ENCODE assay signal across 8 cellular contexts in genomic region chr21:37370152-37371040, GRCh38. TPM values are rescaled to one million over a fixed set of nuclear protein-coding genes. Genes with fewer than 3 reads are reported as not detected.
DNase-seq lines count a peak whose midpoint lies in the region; ATAC-seq, FAIRE-seq and TF ChIP-seq lines count a peak whose summit lies in the region.

No MANE protein-coding gene starts in this region.

- peak overlapping the region; percentile 24; the same call in 2 of the 3 replicates for H3K4me3 ChIP-seq in A549
- peak overlapping the region; percentile 13 for H3K4me3 ChIP-seq in parathyroid adenoma (ENCODE audit: low read depth, low read length)

- TF ChIP-seq EP300 in A549 (IDR thresholded peaks at IDR 0.05): no peak

- no peak for TF ChIP-seq CTCF in A549 (IDR thresholded peaks at IDR 0.05)
- no peak for TF ChIP-seq CTCF in parathyroid adenoma (IDR thresholded peaks at IDR 0.05)
- no peak for TF ChIP-seq CTCF in D721Med (IDR thresholded peaks at IDR 0.05; ENCODE audit: insufficient read depth, missing control alignments)

- H3K27me3 Mint-ChIP-seq in dendritic cell treated with granulocyte-macrophage colony-stimulating factor and Interleukin-4, amounts not matched to agents 40 ng/mL and 50 ng/mL, for 4 days: no peaks in the 10 kb centered on the region

- H3K27ac Mint-ChIP-seq in dendritic cell treated with granulocyte-macrophage colony-stimulating factor and Interleukin-4, amounts not matched to agents 40 ng/mL and 50 ng/mL, for 4 days: peak overlapping the region; percentile 72

- CTCF ChIA-PET in A549 (lab: Yijun Ruan, JAX): interaction anchor here (0.7 kb wide), 1 partner anchor 273 kb away, joined by 3 read pairs; no protein-coding TSS in a partner anchor

- FAIRE-seq in A549 (lab: Jason Lieb, UNC) (no peak), D721Med (lab: Jason Lieb, UNC) (no peak)

- H2AFZ ChIP-seq in parathyroid adenoma: no peak overlapping the region

- no peaks in the 10 kb centered on the region for H3K27me3 ChIP-seq in parathyroid adenoma (ENCODE audit: control insufficient read depth, insufficient read depth, low read length)

- H3K79me2 ChIP-seq in parathyroid adenoma: peaks cover 45% of the 10 kb centered on the region

- H3K9me3 ChIP-seq in A549 (no peaks in the 10 kb centered on the region), parathyroid adenoma (ENCODE audit: control insufficient read depth, low read length) (no peaks in the 10 kb centered on the region)

- H3K27ac ChIP-seq in A549 (peak overlapping the region in 1 of 2 experiments; percentile 27; a peak in 1 of 6 replicates), parathyroid adenoma (peak overlapping the region; percentile 15)

- peaks cover 12% of the 10 kb centered on the region for H3K36me3 Mint-ChIP-seq in dendritic cell treated with granulocyte-macrophage colony-stimulating factor and Interleukin-4, amounts not matched to agents 40 ng/mL and 50 ng/mL, for 4 days (ENCODE audit: low read depth)

- 20% methylated on average over 8 of the region's 8 CpGs for WGBS in A549 (ENCODE audit: missing lambda C conversion rate)

- no peak for TF ChIP-seq RAD21 in A549 (conservative IDR thresholded peaks at IDR 0.05 in 1 of 2, IDR thresholded peaks at IDR 0.05 in 1 of 2)

- H3K4me2 ChIP-seq in A549 (peak overlapping the region; percentile 91), parathyroid adenoma (ENCODE audit: low read length) (peak overlapping the region; percentile 60)

- ATAC-seq in A549 (no peak), GM18868 (IDR thresholded peaks at IDR 0.05; ENCODE audit: unreplicated experiment) (peak; percentile 28), HG03097 (IDR thresholded peaks at IDR 0.05; ENCODE audit: low FRiP score, unreplicated experiment) (no peak)

- POLR2A ChIA-PET in A549 (lab: Yijun Ruan, JAX): no interaction called here

- peak overlapping the region; percentile 63 for H3K4me3 Mint-ChIP-seq in dendritic cell treated with granulocyte-macrophage colony-stimulating factor and Interleukin-4, amounts not matched to agents 40 ng/mL and 50 ng/mL, for 4 days

- H3K36me3 ChIP-seq in parathyroid adenoma (ENCODE audit: control insufficient read depth, insufficient read depth, low read length): no peaks in the 10 kb centered on the region

- intact Hi-C loops in dendritic cell treated with granulocyte-macrophage colony-stimulating factor and Interleukin-4, amounts not matched to agents 40 ng/mL and 50 ng/mL, for 4 days (cut with micrococcal nuclease): loop anchor here (2.0 to 5.0 kb wide), 2 partner anchors 37 to 64 kb away; no protein-coding TSS in a partner anchor

- no peak for TF ChIP-seq POLR2A in A549 (IDR thresholded peaks at IDR 0.05; ENCODE audit: low read length)

- H3K4me1 Mint-ChIP-seq in dendritic cell treated with granulocyte-macrophage colony-stimulating factor and Interleukin-4, amounts not matched to agents 40 ng/mL and 50 ng/mL, for 4 days (ENCODE audit: low read depth): peaks cover 51% of the 10 kb centered on the region

- H3K9me3 Mint-ChIP-seq in dendritic cell treated with granulocyte-macrophage colony-stimulating factor and Interleukin-4, amounts not matched to agents 40 ng/mL and 50 ng/mL, for 4 days: no peaks in the 10 kb centered on the region

- no peak for DNase-seq in A549 (ENCODE audit: low read depth in 1 of 2, low spot score in 1 of 2)
- DNase-seq in NCI-H226: peak; percentile 54
- no peak for DNase-seq in NCI-H1436 (lab: John Stamatoyannopoulos, UW)
- no peak for DNase-seq in D721Med (ENCODE audit: insufficient read length, low spot score)

- H3K4me1 ChIP-seq in A549 (peaks cover 48% of the 10 kb centered on the region), parathyroid adenoma (no peaks in the 10 kb centered on the region)

- no peak overlapping the region for H3K9ac ChIP-seq in parathyroid adenoma

TF ChIP-seq in A549, 52 proteins besides CTCF, POLR2A, EP300 and RAD21:
- TF ChIP-seq JUN (IDR thresholded peaks at IDR 0.05) (no peak), GATA3 (IDR thresholded peaks at IDR 0.05; ENCODE audit: borderline replicate concordance) (0 out of 2 replicates have a peak, but pooled peaks have one; percentile 12)

RNA-seq across cellular contexts. Expression of gene DYRK1A, which starts 3.8 kb away (rescaled TPM):
- polyA plus RNA-seq in A549 (2011; rRNA removed): 29.4 and 33.5 TPM in 2 replicates
- polyA plus RNA-seq in A549 (2012; cell fraction: cytosol; rRNA removed): 10.4 and 15.9 TPM in 2 replicates
- polyA plus RNA-seq in A549 (2012; cell fraction: nucleus; rRNA removed): 21.9 and 22.7 TPM in 2 replicates
- polyA plus RNA-seq in A549 (2017; fragmentation: RNase III; extraction: RNeasy Plus Mini Kit Qiagen cat#74134 plus additional on column Dnase treatment): 11.6 to 13.6 TPM (median 12.7 TPM) in 3 replicates
- 91.7 and 108 TPM in 2 replicates for polyA minus RNA-seq in A549 (2011; rRNA and poly(A)+ RNA removed)
